17 cellular contexts compared by ENCODE assay signal in the genomic region with DNA sequence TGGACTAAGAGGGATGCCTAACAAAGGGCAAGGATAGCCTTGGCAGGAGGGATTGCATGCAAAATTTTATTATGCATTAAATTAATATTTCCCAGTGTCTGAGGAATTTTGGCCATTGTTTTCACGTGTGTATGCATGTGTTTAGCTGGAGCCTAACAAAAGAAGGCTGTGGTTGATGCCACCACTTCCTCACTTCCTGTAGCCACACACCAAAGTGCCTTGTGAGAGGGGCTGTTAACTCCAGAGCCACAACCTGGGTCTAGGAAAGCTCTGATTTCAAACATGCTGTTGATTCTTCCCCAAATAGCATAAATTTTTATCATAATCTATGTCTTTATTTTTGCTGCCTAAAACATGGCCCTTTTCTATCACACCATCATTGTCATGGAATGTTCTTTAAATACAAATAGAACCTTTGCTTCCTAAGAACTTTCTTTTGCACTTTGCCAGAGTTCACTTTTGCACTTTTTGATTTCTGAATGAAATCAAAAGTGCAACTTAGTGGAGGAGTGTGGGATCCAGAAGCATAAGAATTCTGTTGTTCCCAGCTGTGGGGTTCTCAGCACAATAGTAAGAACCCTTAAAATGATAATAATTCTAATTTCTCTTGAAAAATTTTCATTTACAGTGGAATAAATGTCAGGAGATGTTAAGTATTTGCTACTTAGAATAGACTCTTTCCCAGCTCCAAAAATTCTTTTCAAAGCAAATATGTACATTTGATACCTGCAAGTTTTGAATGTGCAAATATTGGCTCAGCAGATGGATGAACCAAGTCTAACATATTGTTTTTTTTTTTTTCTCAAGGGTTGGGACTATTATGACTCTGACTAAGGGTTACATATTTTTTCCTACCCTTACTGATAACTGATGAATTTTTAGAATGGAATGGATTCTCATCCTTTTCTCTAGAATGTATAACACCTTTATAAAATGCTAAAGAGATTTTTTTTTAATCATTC. TPM values are rescaled to one million over a fixed set of nuclear protein-coding genes. Genes with fewer than 3 reads are reported as not detected.
A peak's percentile ranks its signal among the peaks of the same experiment; 100 is the strongest.
DNase-seq lines count a peak whose midpoint lies in the region; ATAC-seq and TF ChIP-seq lines count a peak whose summit lies in the region.
"Had no signal": no experiment of that assay in that cellular context is flagged by ENCODE, and none has a peak within 500 bp of the region (broad histone marks: within the 10 kb centered on the region; RNA-seq: fewer than 3 reads in every experiment).

No MANE protein-coding gene starts in this region.

- H3K27ac ChIP-seq in naive thymus-derived CD4-positive, alpha-beta T cell (ENCODE audit: low read depth, low read length) = no peak overlapping the region
- H3K27ac ChIP-seq in body of pancreas = no peak overlapping the region
- H3K27ac ChIP-seq: coronary artery, foreskin keratinocyte had no signal

- H3K4me3 Mint-ChIP-seq in T-cell (peak overlapping the region in 1 of 3 donors; percentile 25), type B pancreatic cell (no peak overlapping the region)
- H3K4me3 Mint-ChIP-seq in naive thymus-derived CD4-positive, alpha-beta T cell = peak overlapping the region in 7 of 10 donors; percentile 3 to 52 (median 27)
- no peak overlapping the region for H3K4me3 Mint-ChIP-seq in T-helper 2 cell treated with Interferon-gamma antibody and Interleukin-4, amounts not matched to agents 5 μg/mL and 100 μg/mL, for 36 hours
- H3K4me3 Mint-ChIP-seq: activated B cell treated with CpG ODN at 0.5 μM for 24 hours had no signal

- H3K4me1 Mint-ChIP-seq in T-cell (peaks cover 29 to 37% (median 31%) of the 10 kb centered on the region in 3 donors), type B pancreatic cell (ENCODE audit: unreplicated experiment) (peaks cover 24% of the 10 kb centered on the region)
- peaks cover 8 to 34% (median 30%) of the 10 kb centered on the region in 7 donors for H3K4me1 Mint-ChIP-seq in naive thymus-derived CD4-positive, alpha-beta T cell
- no peaks in the 10 kb centered on the region for H3K4me1 Mint-ChIP-seq in T-helper 2 cell treated with Interferon-gamma antibody and Interleukin-4, amounts not matched to agents 5 μg/mL and 100 μg/mL, for 36 hours (ENCODE audit: low read depth)
- H3K4me1 Mint-ChIP-seq: activated B cell treated with CpG ODN at 0.5 μM for 24 hours had no signal

- intact Hi-C loops in naive thymus-derived CD4-positive, alpha-beta T cell (cut with micrococcal nuclease) = loop anchor here (2.0 to 5.0 kb wide), 4 partner anchors 56 to 650 kb away; partner anchors contain the start of gene PPM1L (in 1 of the 2)
- intact Hi-C loops in body of pancreas (cut with DNase I) = no loop called here

- DNase-seq in NOMO-1 treated with DMSO at 0.1 percent for 48 hours (lab: John Stamatoyannopoulos, UW; ENCODE audit: unreplicated experiment) = peak; percentile 4
- no peak for DNase-seq in NOMO-1 treated with dmso at 0.1 percent for 144 hours (lab: John Stamatoyannopoulos, UW; ENCODE audit: unreplicated experiment)
- peak in 13 of 34 experiments; percentile 2 to 22 (median 8) for DNase-seq in T-cell
- DNase-seq in naive thymus-derived CD4-positive, alpha-beta T cell = peak in 5 of 9 donors; percentile 20 to 39 (median 32)
- DNase-seq in T-helper 2 cell treated with Interferon-gamma antibody and Interleukin-4, amounts not matched to agents 5 μg/mL and 100 μg/mL, for 36 hours (ENCODE audit: low spot score) = no peak
- no peak for DNase-seq in type B pancreatic cell (ENCODE audit: extremely low spot score, unreplicated experiment)
- DNase-seq in body of pancreas = no peak
- DNase-seq: activated B cell treated with CpG ODN at 0.5 μM for 24 hours; foreskin keratinocyte; left cardiac atrium; NCI-H2081 treated with DMSO at 0.1 percent for 48 hours; stimulated activated CD4-positive, alpha-beta T cell treated with anti-CD3 and anti-CD28 coated beads, Interleukin-1b, Interleukin-23, amount 100 ng/mL, for 48 hours had no signal

- H3K4me3 ChIP-seq in naive thymus-derived CD4-positive, alpha-beta T cell (ENCODE audit: low read length) = no peak overlapping the region
- H3K4me3 ChIP-seq in body of pancreas = no peak overlapping the region
- H3K4me3 ChIP-seq: coronary artery had no signal

- 56 to 57% methylated on average over 1 of the region's 1 CpG for WGBS in body of pancreas, 2 donors

- H3K9me3 ChIP-seq in naive thymus-derived CD4-positive, alpha-beta T cell (ENCODE audit: control insufficient read depth in 2 of 3, low read length in 3 of 3) = no peaks in the 10 kb centered on the region
- H3K9me3 ChIP-seq in body of pancreas = no peaks in the 10 kb centered on the region

- TF ChIP-seq CTCF in type B pancreatic cell (conservative IDR thresholded peaks at IDR 0.05) = no peak
- no peak for TF ChIP-seq CTCF in body of pancreas (IDR thresholded peaks at IDR 0.05)

- peaks cover 21 to 22% of the 10 kb centered on the region in 2 donors for H3K4me1 ChIP-seq in naive thymus-derived CD4-positive, alpha-beta T cell (ENCODE audit: control insufficient read depth in 2 of 2, insufficient read depth in 2 of 2, low read length in 2 of 2)
- peaks cover 8% of the 10 kb centered on the region for H3K4me1 ChIP-seq in body of pancreas
- H3K4me1 ChIP-seq: foreskin keratinocyte had no signal

- peaks cover 0 to 3% (median 0%) of the 10 kb centered on the region in 3 donors for H3K9me3 Mint-ChIP-seq in T-cell
- H3K9me3 Mint-ChIP-seq in naive thymus-derived CD4-positive, alpha-beta T cell = peaks cover 0 to 7% (median 0%) of the 10 kb centered on the region in 11 donors
- no peaks in the 10 kb centered on the region for H3K9me3 Mint-ChIP-seq in T-helper 2 cell treated with Interferon-gamma antibody and Interleukin-4, amounts not matched to agents 5 μg/mL and 100 μg/mL, for 36 hours
- H3K9me3 Mint-ChIP-seq in type B pancreatic cell = peaks cover 5% of the 10 kb centered on the region
- H3K9me3 Mint-ChIP-seq: activated B cell treated with CpG ODN at 0.5 μM for 24 hours had no signal

- POLR2A ChIA-PET in T-cell (lab: Charles Lee) = no interaction called here
- POLR2A ChIA-PET in naive thymus-derived CD4-positive, alpha-beta T cell (lab: Charles Lee) = interaction anchor here (0.8 to 1.6 kb wide), 3 partner anchors 36 to 185 kb away, joined by 3 to 4 read pairs (median 3); partner anchors contain the start of gene SPTSSB

- ATAC-seq in HG03175 (IDR thresholded peaks at IDR 0.05; ENCODE audit: unreplicated experiment) (peak; percentile 40), T-cell (replicated peaks in 1 of 4) (peak in 3 of 4 experiments; percentile 63 to 87 (median 74)), body of pancreas (no peak)
- ATAC-seq in naive thymus-derived CD4-positive, alpha-beta T cell = peak; percentile 60
- ATAC-seq: foreskin keratinocyte, left cardiac atrium, sciatic nerve had no signal

- TF ChIP-seq POLR2A in body of pancreas (IDR thresholded peaks at IDR 0.05) = no peak

- no peaks in the 10 kb centered on the region for H3K36me3 ChIP-seq in naive thymus-derived CD4-positive, alpha-beta T cell (ENCODE audit: control insufficient read depth in 2 of 3, insufficient read depth in 3 of 3, low read length in 3 of 3)
- H3K36me3 ChIP-seq in body of pancreas (replicated peaks in 1 of 2; ENCODE audit: insufficient read depth in 1 of 2, low read depth in 2 of 2) = no peaks in the 10 kb centered on the region

- H3K36me3 Mint-ChIP-seq in T-cell = no peaks in the 10 kb centered on the region
- H3K36me3 Mint-ChIP-seq in naive thymus-derived CD4-positive, alpha-beta T cell = no peaks in the 10 kb centered on the region
- H3K36me3 Mint-ChIP-seq in T-helper 2 cell treated with Interferon-gamma antibody and Interleukin-4, amounts not matched to agents 5 μg/mL and 100 μg/mL, for 36 hours (ENCODE audit: low read depth) = no peaks in the 10 kb centered on the region
- H3K36me3 Mint-ChIP-seq in type B pancreatic cell = peaks cover 4% of the 10 kb centered on the region

- no peak overlapping the region for H3K27ac Mint-ChIP-seq in T-cell
- H3K27ac Mint-ChIP-seq in naive thymus-derived CD4-positive, alpha-beta T cell = peak overlapping the region in 1 of 9 donors; percentile 28
- no peak overlapping the region for H3K27ac Mint-ChIP-seq in T-helper 2 cell treated with Interferon-gamma antibody and Interleukin-4, amounts not matched to agents 5 μg/mL and 100 μg/mL, for 36 hours
- no peak overlapping the region for H3K27ac Mint-ChIP-seq in type B pancreatic cell
- H3K27ac Mint-ChIP-seq: activated B cell treated with CpG ODN at 0.5 μM for 24 hours had no signal

- H3K27me3 Mint-ChIP-seq in T-cell = peaks cover 3 to 4% of the 10 kb centered on the region in 2 donors
- peaks cover 0 to 65% (median 6%) of the 10 kb centered on the region in 5 donors for H3K27me3 Mint-ChIP-seq in naive thymus-derived CD4-positive, alpha-beta T cell
- H3K27me3 Mint-ChIP-seq in T-helper 2 cell treated with Interferon-gamma antibody and Interleukin-4, amounts not matched to agents 5 μg/mL and 100 μg/mL, for 36 hours (ENCODE audit: low read depth) = peaks cover 21% of the 10 kb centered on the region
- H3K27me3 Mint-ChIP-seq in type B pancreatic cell = peaks cover 3% of the 10 kb centered on the region

- H3K27me3 ChIP-seq in naive thymus-derived CD4-positive, alpha-beta T cell (ENCODE audit: control insufficient read depth in 2 of 2, insufficient read depth in 2 of 2, low read length in 2 of 2) = no peaks in the 10 kb centered on the region
- H3K27me3 ChIP-seq in body of pancreas = no peaks in the 10 kb centered on the region
- H3K27me3 ChIP-seq: foreskin keratinocyte had no signal

- CTCF ChIA-PET in T-cell (lab: Charles Lee) = interaction anchor here (0.7 to 1.7 kb wide), 9 partner anchors 8 to 1714 kb away, joined by 3 to 6 read pairs (median 4); no protein-coding TSS in a partner anchor
- CTCF ChIA-PET in naive thymus-derived CD4-positive, alpha-beta T cell (lab: Charles Lee) = interaction anchor here (0.7 to 3.8 kb wide), 8 partner anchors 14 to 140 kb away, joined by 3 to 24 read pairs (median 5); partner anchors contain the start of gene SPTSSB

RNA-seq across cellular contexts. Expression of gene SPTSSB, which starts 35.6 kb away (rescaled TPM):
- total RNA-seq in T-cell (1 to 10 TPM in 1 of 5 donors, under 1 TPM in 4; 0.12 to 2.3 (median 0.56) TPM), type B pancreatic cell (ENCODE audit: low replicate concordance) (28.8 and 69.1 TPM in 2 replicates), body of pancreas (1 to 10 TPM in 1 of 2 donors, not detected in 1; 3.4 TPM)
- total RNA-seq in naive thymus-derived CD4-positive, alpha-beta T cell = 1 to 10 TPM in 1 of 5 experiments, under 1 TPM in 1, not detected in 3; 0.34 to 1.6 TPM
- polyA plus RNA-seq in naive thymus-derived CD4-positive, alpha-beta T cell = not detected
- total RNA-seq: activated B cell treated with CpG ODN at 0.5 μM for 24 hours; endothelial cell of umbilical vein; foreskin keratinocyte; T-helper 1 cell treated with Interleukin-12 subunit alpha and Interleukin-12 subunit beta and Interleukin-4 antibody, amounts not matched to agents 30 ng/mL and 1 ng/mL, for 36 hours had no signal
- polyA plus RNA-seq: endothelial cell of umbilical vein had no signal

Comparison
In these comparisons a context has a peak if more than half of its experiments do, and no peak if none do; other contexts are left out.
1. DNase-seq: peak in NOMO-1 treated with DMSO at 0.1 percent for 48 hours (single experiment) and naive thymus-derived CD4-positive, alpha-beta T cell (5 of 9); none in NOMO-1 treated with dmso at 0.1 percent for 144 hours (single experiment), T-helper 2 cell treated with Interferon-gamma antibody and Interleukin-4, amounts not matched to agents 5 μg/mL and 100 μg/mL, for 36 hours (single experiment), type B pancreatic cell (single experiment) and body of pancreas (0 of 4).
2. H3K4me3 Mint-ChIP-seq: peak in naive thymus-derived CD4-positive, alpha-beta T cell (7 of 10); none in T-helper 2 cell treated with Interferon-gamma antibody and Interleukin-4, amounts not matched to agents 5 μg/mL and 100 μg/mL, for 36 hours (single experiment) and type B pancreatic cell (single experiment).